ENCODE assay signal across 8 cellular contexts in genomic region chr6:12693122-12693521, GRCh38.
"Had no signal": no experiment of that assay in that cellular context is flagged by ENCODE, and none has a peak within 500 bp of the region (broad histone marks: within the 10 kb centered on the region; RNA-seq: fewer than 3 reads in every experiment).

No MANE protein-coding gene starts in this region.

- DNase-seq: GM23248, GOT3, H7, H9, HCEC 1CT, HFFc6 had no signal

- H3K9me3 ChIP-seq: HAP-1 had no signal

- H3K4me2 ChIP-seq: GM23338 had no signal

- H3K9ac ChIP-seq: GM23248 had no signal

- H3K36me3 ChIP-seq: HAP-1 had no signal

- H2AFZ ChIP-seq: GM23248 had no signal

- H3K4me3 ChIP-seq: GM23248, GM23338, HAP-1 had no signal

- H3K27ac ChIP-seq: GM23248 had no signal
